Comparison of ENCODE assay signal across 1 cellular context in the genomic region with DNA sequence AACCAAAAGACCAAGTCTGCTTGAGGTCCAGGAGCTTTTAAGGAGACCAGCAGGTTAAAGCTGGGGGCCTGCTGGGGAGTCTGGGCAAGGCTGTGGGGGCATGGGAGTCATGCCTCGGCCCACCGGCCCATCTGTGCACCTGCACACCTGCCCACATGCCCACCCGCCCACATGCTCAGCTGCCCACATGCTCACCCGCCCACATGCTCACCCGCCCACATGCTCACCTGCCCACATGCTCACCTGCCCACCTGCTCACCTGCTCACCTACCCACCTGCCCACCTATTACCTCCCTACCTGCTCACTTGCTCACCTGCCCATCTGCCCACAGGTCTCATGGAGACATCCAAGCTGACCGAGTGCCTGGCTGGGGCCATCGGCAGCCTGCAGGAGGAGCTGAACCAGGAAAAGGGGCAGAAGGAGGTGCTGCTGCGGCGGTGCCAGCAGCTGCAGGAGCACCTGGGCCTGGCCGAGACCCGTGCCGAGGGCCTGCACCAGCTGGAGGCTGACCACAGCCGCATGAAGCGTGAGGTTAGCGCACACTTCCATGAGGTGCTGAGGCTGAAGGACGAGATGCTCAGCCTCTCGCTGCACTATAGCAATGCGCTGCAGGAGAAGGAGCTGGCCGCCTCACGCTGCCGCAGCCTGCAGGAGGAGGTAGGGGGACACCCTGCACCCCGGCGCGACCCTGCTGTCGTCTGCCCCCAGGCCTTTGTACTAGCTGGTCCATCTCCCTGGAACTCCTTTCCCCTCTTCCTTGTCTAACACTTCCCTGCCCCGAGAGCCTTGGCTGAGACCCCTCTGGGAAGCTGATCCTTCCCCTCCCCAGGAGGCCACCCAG.
TF ChIP-seq lines count a peak whose summit lies in the region.

No MANE protein-coding gene starts in this region.

TF ChIP-seq in WTC11, 78 proteins besides CTCF, POLR2A, EP300 and RAD21 (continued from another document):
- TF ChIP-seq, protein P1, sequence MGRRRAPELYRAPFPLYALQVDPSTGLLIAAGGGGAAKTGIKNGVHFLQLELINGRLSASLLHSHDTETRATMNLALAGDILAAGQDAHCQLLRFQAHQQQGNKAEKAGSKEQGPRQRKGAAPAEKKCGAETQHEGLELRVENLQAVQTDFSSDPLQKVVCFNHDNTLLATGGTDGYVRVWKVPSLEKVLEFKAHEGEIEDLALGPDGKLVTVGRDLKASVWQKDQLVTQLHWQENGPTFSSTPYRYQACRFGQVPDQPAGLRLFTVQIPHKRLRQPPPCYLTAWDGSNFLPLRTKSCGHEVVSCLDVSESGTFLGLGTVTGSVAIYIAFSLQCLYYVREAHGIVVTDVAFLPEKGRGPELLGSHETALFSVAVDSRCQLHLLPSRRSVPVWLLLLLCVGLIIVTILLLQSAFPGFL (CRISPR knock-in tag; IDR thresholded peaks at IDR 0.05; ENCODE audit: borderline replicate concordance): no peak
- TF ChIP-seq JUN (CRISPR knock-in tag; IDR thresholded peaks at IDR 0.05) (no peak), ELF4 (CRISPR knock-in tag; IDR thresholded peaks at IDR 0.05; ENCODE audit: low read depth) (no peak)
- TF ChIP-seq, protein P2, sequence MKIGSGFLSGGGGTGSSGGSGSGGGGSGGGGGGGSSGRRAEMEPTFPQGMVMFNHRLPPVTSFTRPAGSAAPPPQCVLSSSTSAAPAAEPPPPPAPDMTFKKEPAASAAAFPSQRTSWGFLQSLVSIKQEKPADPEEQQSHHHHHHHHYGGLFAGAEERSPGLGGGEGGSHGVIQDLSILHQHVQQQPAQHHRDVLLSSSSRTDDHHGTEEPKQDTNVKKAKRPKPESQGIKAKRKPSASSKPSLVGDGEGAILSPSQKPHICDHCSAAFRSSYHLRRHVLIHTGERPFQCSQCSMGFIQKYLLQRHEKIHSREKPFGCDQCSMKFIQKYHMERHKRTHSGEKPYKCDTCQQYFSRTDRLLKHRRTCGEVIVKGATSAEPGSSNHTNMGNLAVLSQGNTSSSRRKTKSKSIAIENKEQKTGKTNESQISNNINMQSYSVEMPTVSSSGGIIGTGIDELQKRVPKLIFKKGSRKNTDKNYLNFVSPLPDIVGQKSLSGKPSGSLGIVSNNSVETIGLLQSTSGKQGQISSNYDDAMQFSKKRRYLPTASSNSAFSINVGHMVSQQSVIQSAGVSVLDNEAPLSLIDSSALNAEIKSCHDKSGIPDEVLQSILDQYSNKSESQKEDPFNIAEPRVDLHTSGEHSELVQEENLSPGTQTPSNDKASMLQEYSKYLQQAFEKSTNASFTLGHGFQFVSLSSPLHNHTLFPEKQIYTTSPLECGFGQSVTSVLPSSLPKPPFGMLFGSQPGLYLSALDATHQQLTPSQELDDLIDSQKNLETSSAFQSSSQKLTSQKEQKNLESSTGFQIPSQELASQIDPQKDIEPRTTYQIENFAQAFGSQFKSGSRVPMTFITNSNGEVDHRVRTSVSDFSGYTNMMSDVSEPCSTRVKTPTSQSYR (CRISPR knock-in tag; IDR thresholded peaks at IDR 0.05): no peak
- TF ChIP-seq, protein P3, sequence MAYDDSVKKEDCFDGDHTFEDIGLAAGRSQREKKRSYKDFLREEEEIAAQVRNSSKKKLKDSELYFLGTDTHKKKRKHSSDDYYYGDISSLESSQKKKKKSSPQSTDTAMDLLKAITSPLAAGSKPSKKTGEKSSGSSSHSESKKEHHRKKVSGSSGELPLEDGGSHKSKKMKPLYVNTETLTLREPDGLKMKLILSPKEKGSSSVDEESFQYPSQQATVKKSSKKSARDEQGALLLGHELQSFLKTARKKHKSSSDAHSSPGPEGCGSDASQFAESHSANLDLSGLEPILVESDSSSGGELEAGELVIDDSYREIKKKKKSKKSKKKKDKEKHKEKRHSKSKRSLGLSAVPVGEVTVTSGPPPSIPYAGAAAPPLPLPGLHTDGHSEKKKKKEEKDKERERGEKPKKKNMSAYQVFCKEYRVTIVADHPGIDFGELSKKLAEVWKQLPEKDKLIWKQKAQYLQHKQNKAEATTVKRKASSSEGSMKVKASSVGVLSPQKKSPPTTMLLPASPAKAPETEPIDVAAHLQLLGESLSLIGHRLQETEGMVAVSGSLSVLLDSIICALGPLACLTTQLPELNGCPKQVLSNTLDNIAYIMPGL (CRISPR knock-in tag; IDR thresholded peaks at IDR 0.05): no peak
